17 cellular contexts compared by ENCODE assay signal in genomic region chr3:34948431-34948971, GRCh38.
"Had no signal": no experiment of that assay in that cellular context is flagged by ENCODE, and none has a peak within 500 bp of the region (broad histone marks: within the 10 kb centered on the region; RNA-seq: fewer than 3 reads in every experiment).

No MANE protein-coding gene starts in this region.

- FAIRE-seq: endothelial cell of umbilical vein had no signal

- H3K36me3 ChIP-seq: gastrocnemius medialis, transverse colon, WERI-Rb-1 had no signal

- ATAC-seq: activated CD4-positive, alpha-beta T cell treated with anti-CD3 and anti-CD28 coated beads for 36 hours; activated T-cell treated with anti-CD3 and anti-CD28 coated beads, Interleukin-2, amount 50 U/mL, for 72 hours; gastrocnemius medialis; natural killer cell; stimulated activated naive B cell treated with anti-CD40 and anti-IgM and Interleukin-4, amounts not matched to agents 10 μg/mL and 1 μg/mL and 100 μg/mL, for 72 hours had no signal

- DNase-seq: activated CD4-positive, alpha-beta memory T cell treated with anti-CD3 and anti-CD28 coated beads, Interleukin-2, amount 10 ng/mL, durations not matched to agents 7 days and 5 days; activated CD4-positive, alpha-beta T cell treated with anti-CD3 and anti-CD28 coated beads for 36 hours; activated gamma-delta T cell treated with Interleukin-2 at 50 U/mL for 16 hours; activated naive CD8-positive, alpha-beta T cell treated with anti-CD3 and anti-CD28 coated beads, Interleukin-2, amount 10 ng/mL, durations not matched to agents 7 days and 5 days; activated T-cell treated with anti-CD3 and anti-CD28 coated beads, Interleukin-2, amount 50 U/mL, for 72 hours; aorta; gastrocnemius medialis; natural killer cell; occipital lobe; right cardiac atrium; stimulated activated naive B cell treated with anti-CD40 and anti-IgM and Interleukin-4, amounts not matched to agents 10 μg/mL and 1 μg/mL and 100 μg/mL, for 72 hours; T-helper 1 cell; transverse colon; WERI-Rb-1 had no signal

- H3K27ac ChIP-seq: gastrocnemius medialis, SK-N-MC, transverse colon, WERI-Rb-1 had no signal

- H3K4me3 ChIP-seq: gastrocnemius medialis, lung, SK-N-MC, transverse colon had no signal

- H3K27me3 ChIP-seq: gastrocnemius medialis, transverse colon had no signal

- H3K9me3 ChIP-seq: gastrocnemius medialis, transverse colon had no signal

- H3K4me1 ChIP-seq: transverse colon had no signal
